16 cellular contexts compared by ENCODE assay signal in genomic region chr10:108112218-108112617, GRCh38.
A peak's percentile ranks its signal among the peaks of the same experiment; 100 is the strongest.
DNase-seq lines count a peak whose midpoint lies in the region; ATAC-seq and TF ChIP-seq lines count a peak whose summit lies in the region.
"Had no signal": no experiment of that assay in that cellular context is flagged by ENCODE, and none has a peak within 500 bp of the region (broad histone marks: within the 10 kb centered on the region; RNA-seq: fewer than 3 reads in every experiment).

No MANE protein-coding gene starts in this region.

- in situ Hi-C loops in astrocyte of the spinal cord (cut with HindIII; ENCODE audit: low sequenced_read_pairs) (no loop called here), transverse colon (cut with MboI; ENCODE audit: low pct_ligation_motif_present in 1 of 4, low pct_unique_long_range_greater_than_20kb in 1 of 4, low sequenced_read_pairs in 3 of 4) (no loop called here)

- no peak overlapping the region for H3K27ac Mint-ChIP-seq in CD14-positive monocyte
- no peak overlapping the region for H3K27ac Mint-ChIP-seq in activated CD4-positive, alpha-beta T cell treated with anti-CD3 and anti-CD28 coated beads, Interleukin-2, amount 10 ng/mL, durations not matched to agents 24 days and 14 days
- H3K27ac Mint-ChIP-seq: activated CD4-positive, alpha-beta T cell treated with anti-CD3 and anti-CD28 coated beads, Interleukin-2, amount 10 ng/mL, durations not matched to agents 7 days and 5 days; dendritic cell treated with granulocyte-macrophage colony-stimulating factor and Interleukin-4, amounts not matched to agents 40 ng/mL and 50 ng/mL, for 4 days had no signal

- H3K36me3 Mint-ChIP-seq in CD14-positive monocyte, result no peaks in the 10 kb centered on the region
- no peaks in the 10 kb centered on the region for H3K36me3 Mint-ChIP-seq in activated CD4-positive, alpha-beta T cell treated with anti-CD3 and anti-CD28 coated beads, Interleukin-2, amount 10 ng/mL, durations not matched to agents 24 days and 14 days (ENCODE audit: low read depth)

- no peaks in the 10 kb centered on the region for H3K4me1 ChIP-seq in transverse colon
- H3K4me1 ChIP-seq: heart right ventricle had no signal

- H3K27ac ChIP-seq in transverse colon, result no peak overlapping the region
- H3K27ac ChIP-seq: heart right ventricle had no signal

- WGBS in transverse colon (ENCODE audit: low coverage in 1 of 2), 2 donors, result 33 to 50% methylated on average over 2 of the region's 2 CpGs

- DNase-seq in DMS53 (lab: John Stamatoyannopoulos, UW) (peak; percentile 57), HPDE6-E6E7 (ENCODE audit: extremely low spot score) (peak; percentile 8), astrocyte of the spinal cord (ENCODE audit: low read depth, low spot score) (no peak), iPS-NIHi7 (ENCODE audit: extremely low spot score) (peak; percentile 60), transverse colon (no peak), CD14-positive monocyte (ENCODE audit: low spot score) (no peak)
- DNase-seq in activated CD4-positive, alpha-beta T cell treated with anti-CD3 and anti-CD28 coated beads, Interleukin-2, amount 10 ng/mL, durations not matched to agents 24 days and 14 days, result no peak
- DNase-seq: activated CD4-positive, alpha-beta T cell treated with anti-CD3 and anti-CD28 coated beads, Interleukin-2, amount 10 ng/mL, durations not matched to agents 7 days and 5 days; activated naive CD4-positive, alpha-beta T cell treated with Interleukin-2 at 50 U/mL for 16 hours; COR-L47; heart right ventricle; IMR-90; NCI-H1930; SIG-M5 had no signal

- TF ChIP-seq CTCF in astrocyte of the spinal cord (IDR thresholded peaks at IDR 0.05; ENCODE audit: low read depth, low read length) (peak; percentile 13), transverse colon (IDR thresholded peaks at IDR 0.05) (peak in 2 of 5 experiments; percentile 17 to 23), CD14-positive monocyte (IDR thresholded peaks at IDR 0.05) (no peak)

- TF ChIP-seq POLR2A in transverse colon (IDR thresholded peaks at IDR 0.05), result no peak

- H3K4me3 ChIP-seq in astrocyte of the spinal cord (ENCODE audit: low read depth, low read length) (no peak overlapping the region), transverse colon (no peak overlapping the region)
- H3K4me3 ChIP-seq: heart right ventricle had no signal

- peaks cover 0 to 2% (median 2%) of the 10 kb centered on the region in 3 donors for H3K27me3 Mint-ChIP-seq in CD14-positive monocyte (ENCODE audit: low read depth in 3 of 3)
- no peaks in the 10 kb centered on the region for H3K27me3 Mint-ChIP-seq in activated CD4-positive, alpha-beta T cell treated with anti-CD3 and anti-CD28 coated beads, Interleukin-2, amount 10 ng/mL, durations not matched to agents 24 days and 14 days
- H3K27me3 Mint-ChIP-seq: activated CD4-positive, alpha-beta T cell treated with anti-CD3 and anti-CD28 coated beads, Interleukin-2, amount 10 ng/mL, durations not matched to agents 7 days and 5 days; dendritic cell treated with granulocyte-macrophage colony-stimulating factor and Interleukin-4, amounts not matched to agents 40 ng/mL and 50 ng/mL, for 4 days had no signal

- H3K36me3 ChIP-seq in transverse colon, result no peaks in the 10 kb centered on the region
- H3K36me3 ChIP-seq: heart right ventricle had no signal

- intact Hi-C loops in transverse colon (cut with DNase I; ENCODE audit: low total_unique reads), result no loop called here
- intact Hi-C loops in CD14-positive monocyte (cut with micrococcal nuclease), result no loop called here
- intact Hi-C loops in activated CD4-positive, alpha-beta T cell treated with anti-CD3 and anti-CD28 coated beads, Interleukin-2, amount 10 ng/mL, durations not matched to agents 24 days and 14 days (cut with micrococcal nuclease), result no loop called here

- ATAC-seq in activated CD4-positive, CD25-positive, alpha-beta regulatory T cell treated with anti-CD3 and anti-CD28 coated beads, Interleukin-2, amount 50 U/mL, for 24 hours, result no peak
- ATAC-seq: heart right ventricle had no signal

- H3K9me3 ChIP-seq in transverse colon, result no peaks in the 10 kb centered on the region

- H3K9me3 Mint-ChIP-seq in CD14-positive monocyte, result peaks cover 0 to 4% (median 1%) of the 10 kb centered on the region in 7 donors
- H3K9me3 Mint-ChIP-seq in activated CD4-positive, alpha-beta T cell treated with anti-CD3 and anti-CD28 coated beads, Interleukin-2, amount 10 ng/mL, durations not matched to agents 24 days and 14 days, result peaks cover 8% of the 10 kb centered on the region

- TF ChIP-seq EP300 in transverse colon (IDR thresholded peaks at IDR 0.05; ENCODE audit: low read depth), result no peak

- no peaks in the 10 kb centered on the region for H3K4me1 Mint-ChIP-seq in CD14-positive monocyte
- no peaks in the 10 kb centered on the region for H3K4me1 Mint-ChIP-seq in activated CD4-positive, alpha-beta T cell treated with anti-CD3 and anti-CD28 coated beads, Interleukin-2, amount 10 ng/mL, durations not matched to agents 24 days and 14 days
- H3K4me1 Mint-ChIP-seq: activated CD4-positive, alpha-beta T cell treated with anti-CD3 and anti-CD28 coated beads, Interleukin-2, amount 10 ng/mL, durations not matched to agents 7 days and 5 days had no signal

- H3K4me3 Mint-ChIP-seq in CD14-positive monocyte, result no peak overlapping the region
- H3K4me3 Mint-ChIP-seq in activated CD4-positive, alpha-beta T cell treated with anti-CD3 and anti-CD28 coated beads, Interleukin-2, amount 10 ng/mL, durations not matched to agents 24 days and 14 days, result no peak overlapping the region
- H3K4me3 Mint-ChIP-seq: activated CD4-positive, alpha-beta T cell treated with anti-CD3 and anti-CD28 coated beads, Interleukin-2, amount 10 ng/mL, durations not matched to agents 7 days and 5 days; dendritic cell treated with granulocyte-macrophage colony-stimulating factor and Interleukin-4, amounts not matched to agents 40 ng/mL and 50 ng/mL, for 4 days had no signal

- H3K27me3 ChIP-seq in transverse colon, result no peaks in the 10 kb centered on the region
- H3K27me3 ChIP-seq: heart right ventricle had no signal

Comparison
In these comparisons a context has a peak if more than half of its experiments do, and no peak if none do; other contexts are left out.
1. DNase-seq: peak in DMS53 (single experiment), HPDE6-E6E7 (single experiment) and iPS-NIHi7 (single experiment); none in astrocyte of the spinal cord (single experiment), transverse colon (single experiment), CD14-positive monocyte (single experiment) and activated CD4-positive, alpha-beta T cell treated with anti-CD3 and anti-CD28 coated beads, Interleukin-2, amount 10 ng/mL, durations not matched to agents 24 days and 14 days (single experiment).